In genomic region chr1:38009088-38009840, GRCh38 we compare ENCODE assay signal across 9 cellular contexts. TPM values are rescaled to one million over a fixed set of nuclear protein-coding genes. Genes with fewer than 3 reads are reported as not detected.
DNase-seq lines count a peak whose midpoint lies in the region; ATAC-seq and TF ChIP-seq lines count a peak whose summit lies in the region.
"Had no signal": no experiment of that assay in that cellular context is flagged by ENCODE, and none has a peak within 500 bp of the region (broad histone marks: within the 10 kb centered on the region; RNA-seq: fewer than 3 reads in every experiment).

No MANE protein-coding gene starts in this region.

- TF ChIP-seq POLR2A in heart left ventricle (IDR thresholded peaks at IDR 0.05), result no peak

- H3K27me3 ChIP-seq in heart left ventricle, result no peaks in the 10 kb centered on the region
- no peaks in the 10 kb centered on the region for H3K27me3 ChIP-seq in foreskin keratinocyte
- no peaks in the 10 kb centered on the region for H3K27me3 ChIP-seq in thoracic aorta (replicated peaks; ENCODE audit: insufficient read depth)

- no peak overlapping the region for H3K4me3 ChIP-seq in heart left ventricle
- no peak overlapping the region for H3K4me3 ChIP-seq in thoracic aorta

- peak overlapping the region in 7 of 12 donors; percentile 9 to 77 (median 46) for H3K27ac ChIP-seq in heart left ventricle
- no peak overlapping the region for H3K27ac ChIP-seq in foreskin keratinocyte
- H3K27ac ChIP-seq in thoracic aorta, result peak overlapping the region; percentile 52

- 72 to 78% (median 74%) methylated on average over 7 to 8 of the region's 8 CpGs for WGBS in heart left ventricle, 4 donors

- H3K4me1 ChIP-seq in heart left ventricle (peaks cover 0 to 43% (median 20%) of the 10 kb centered on the region in 12 donors), foreskin keratinocyte (peaks cover 4% of the 10 kb centered on the region), thoracic aorta (ENCODE audit: control insufficient read depth in 1 of 2, low read depth in 2 of 2) (peaks cover 11 to 23% of the 10 kb centered on the region in 2 donors)

- TF ChIP-seq CTCF in heart left ventricle (IDR thresholded peaks at IDR 0.05), result no peak
- no peak for TF ChIP-seq CTCF in foreskin keratinocyte (conservative IDR thresholded peaks at IDR 0.05)
- no peak for TF ChIP-seq CTCF in thoracic aorta (IDR thresholded peaks at IDR 0.05)
- TF ChIP-seq CTCF in omental fat pad (IDR thresholded peaks at IDR 0.05), result no peak

- no peak for DNase-seq in heart left ventricle
- no peak for DNase-seq in cardiac septum (ENCODE audit: low spot score)
- peak; percentile 45 for DNase-seq in activated CD8-positive, alpha-beta memory T cell treated with anti-CD3 and anti-CD28 coated beads, Interleukin-2, amount 50 U/mL, for 1 hour (ENCODE audit: extremely low read depth)
- DNase-seq in foreskin keratinocyte, result peak in 1 of 2 donors; percentile 69
- no peak for DNase-seq in thoracic aorta (ENCODE audit: low spot score)
- no peak for DNase-seq in omental fat pad (ENCODE audit: low spot score)
- DNase-seq in OCI-M2 (lab: John Stamatoyannopoulos, UW; ENCODE audit: unreplicated experiment), result no peak
- DNase-seq: right cardiac atrium had no signal

- peaks cover 0 to 5% (median 0%) of the 10 kb centered on the region in 9 donors for H3K36me3 ChIP-seq in heart left ventricle
- no peaks in the 10 kb centered on the region for H3K36me3 ChIP-seq in thoracic aorta

- ATAC-seq in heart left ventricle (no peak), foreskin keratinocyte (peak; percentile 49), thoracic aorta (ENCODE audit: insufficient number of reproducible peaks, low FRiP score, low read depth) (no peak), HG03045 (IDR thresholded peaks at IDR 0.05; ENCODE audit: unreplicated experiment) (no peak), omental fat pad (ENCODE audit: low FRiP score) (no peak)

- intact Hi-C loops in heart left ventricle (cut with DNase I), result no loop called here
- intact Hi-C loops in cardiac septum (cut with DNase I), result no loop called here

- H3K9me3 ChIP-seq in heart left ventricle, result no peaks in the 10 kb centered on the region
- no peaks in the 10 kb centered on the region for H3K9me3 ChIP-seq in thoracic aorta

RNA-seq across cellular contexts. Expression of gene UTP11, which starts 3.3 kb away (rescaled TPM):
- total RNA-seq in heart left ventricle (10 to 100 TPM; 30.7 to 43.7 (median 36.5) TPM), cardiac septum (29.8 TPM), foreskin keratinocyte (51.0 and 65.2 TPM in 2 replicates), thoracic aorta (10 to 100 TPM; 14.6 to 76.9 TPM), omental fat pad (10 to 100 TPM; 25.1 to 55.2 (median 30.4) TPM)
- polyA plus RNA-seq in heart left ventricle (10 to 100 TPM; 36.2 to 51.6 TPM), foreskin keratinocyte (50.6 and 64.0 TPM in 2 replicates)

RNA-seq across cellular contexts. Expression of gene FHL3, which starts 4.0 kb away (rescaled TPM):
- total RNA-seq in heart left ventricle (10 to 100 TPM in 6 of 9 donors, 1 to 10 TPM in 3; 4.6 to 27.0 (median 11.3) TPM), cardiac septum (9.8 TPM), foreskin keratinocyte (12.1 and 15.8 TPM in 2 replicates), thoracic aorta (10 to 100 TPM; 57.0 to 90.7 TPM), omental fat pad (10 to 100 TPM in 3 of 4 donors, 1 to 10 TPM in 1; 9.2 to 27.6 (median 16.4) TPM)
- polyA plus RNA-seq in heart left ventricle (10 to 100 TPM; 13.7 to 15.4 TPM), foreskin keratinocyte (22.9 and 32.8 TPM in 2 replicates)

RNA-seq across cellular contexts. Expression of gene SF3A3, which starts 19.4 kb away (rescaled TPM):
- total RNA-seq in heart left ventricle (10 to 100 TPM; 18.8 to 36.1 (median 26.1) TPM), cardiac septum (30.9 TPM), foreskin keratinocyte (77.6 and 102 TPM in 2 replicates), thoracic aorta (10 to 100 TPM; 31.8 to 61.3 TPM), omental fat pad (10 to 100 TPM; 37.0 to 76.6 (median 50.4) TPM)
- polyA plus RNA-seq in heart left ventricle (10 to 100 TPM in 1 of 2 donors, 1 to 10 TPM in 1; 9.7 to 31.4 TPM), foreskin keratinocyte (40.1 and 49.1 TPM in 2 replicates)

RNA-seq across cellular contexts. Expression of gene POU3F1, which starts 37.3 kb away (rescaled TPM):
- total RNA-seq in heart left ventricle, result under 1 TPM in 2 of 9 donors, not detected in 7; 0.17 to 0.18 TPM
- polyA plus RNA-seq in heart left ventricle, result not detected
- not detected for total RNA-seq in cardiac septum
- 0.14 and 0.25 TPM in 2 replicates for total RNA-seq in foreskin keratinocyte
- polyA plus RNA-seq in foreskin keratinocyte, result 0.08 and 0.12 TPM in 2 replicates
- total RNA-seq in thoracic aorta, result not detected
- under 1 TPM in 1 of 4 donors, not detected in 3; 0.19 TPM for total RNA-seq in omental fat pad
